1 cellular context compared by ENCODE assay signal in genomic region chr3:150077581-150078247, GRCh38.
TF ChIP-seq lines count a peak whose summit lies in the region.

No MANE protein-coding gene starts in this region.

TF ChIP-seq in SK-N-SH, 30 proteins besides CTCF, POLR2A, EP300 and RAD21 (continued from another document):
- TF ChIP-seq, protein P1, sequence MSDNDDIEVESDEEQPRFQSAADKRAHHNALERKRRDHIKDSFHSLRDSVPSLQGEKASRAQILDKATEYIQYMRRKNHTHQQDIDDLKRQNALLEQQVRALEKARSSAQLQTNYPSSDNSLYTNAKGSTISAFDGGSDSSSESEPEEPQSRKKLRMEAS (IDR thresholded peaks at IDR 0.05; ENCODE audit: low read depth) = 0 out of 2 replicates have a peak, but pooled peaks have one; percentile 50
- TF ChIP-seq EZH2phosphoT487 (IDR thresholded peaks at IDR 0.05; ENCODE audit: borderline replicate concordance, low read depth) = no peak
- peak; percentile 53; the same call in 1 of the 2 replicates for TF ChIP-seq POLR2AphosphoS5 (IDR thresholded peaks at IDR 0.05; ENCODE audit: low read depth, low read length)
- TF ChIP-seq TAF1 (IDR thresholded peaks at IDR 0.05; ENCODE audit: borderline replicate concordance, low read depth, low read length) = no peak
- no peak for TF ChIP-seq USF1 (IDR thresholded peaks at IDR 0.05; ENCODE audit: borderline replicate concordance, low read depth)
- TF ChIP-seq REST (IDR thresholded peaks at IDR 0.05; ENCODE audit: low read depth, low read length) = no peak
- peak; percentile 36; the same call in 1 of the 2 replicates for TF ChIP-seq ZBTB33 (IDR thresholded peaks at IDR 0.05; ENCODE audit: borderline replicate concordance, low read depth)
- TF ChIP-seq SIN3A (IDR thresholded peaks at IDR 0.05; ENCODE audit: borderline replicate concordance, low read depth, low read length) = no peak
- peak; percentile 75 for TF ChIP-seq JUND (IDR thresholded peaks at IDR 0.05)
- no peak for TF ChIP-seq RCOR1 (IDR thresholded peaks at IDR 0.05; ENCODE audit: low read length)
- TF ChIP-seq PBX3 (IDR thresholded peaks at IDR 0.05) = peak; percentile 66
- TF ChIP-seq FOSL2 (IDR thresholded peaks at IDR 0.05; ENCODE audit: borderline replicate concordance, low read depth) = peak; percentile 72
- TF ChIP-seq NRF1 (IDR thresholded peaks at IDR 0.05; ENCODE audit: low read depth, low read length) = no peak
TF ChIP-seq in SK-N-SH: peak in this region for 14.
